In genomic region chr6:76817429-76817828, GRCh38 we compare ENCODE assay signal across 20 cellular contexts.
DNase-seq lines count a peak whose midpoint lies in the region; ATAC-seq and TF ChIP-seq lines count a peak whose summit lies in the region.
"Had no signal": no experiment of that assay in that cellular context is flagged by ENCODE, and none has a peak within 500 bp of the region (broad histone marks: within the 10 kb centered on the region; RNA-seq: fewer than 3 reads in every experiment).

No MANE protein-coding gene starts in this region.

- H3K27me3 ChIP-seq in heart right ventricle (no peaks in the 10 kb centered on the region), upper lobe of right lung (no peaks in the 10 kb centered on the region)
- H3K27me3 ChIP-seq: BLaER1 had no signal

- H3K9me3 ChIP-seq in heart right ventricle (peaks cover 0 to 10% (median 2%) of the 10 kb centered on the region in 11 donors), upper lobe of right lung (no peaks in the 10 kb centered on the region)

- no peaks in the 10 kb centered on the region for H3K36me3 Mint-ChIP-seq in stimulated activated effector memory CD8-positive, alpha-beta T cell treated with anti-CD3 and anti-CD28 coated beads, Interleukin-12 subunit alpha, Interleukin-12 subunit beta, amount 100 ng/mL, for 72 hours
- H3K36me3 Mint-ChIP-seq: CD14-positive monocyte; CD8-positive, alpha-beta memory T cell had no signal

- H3K36me3 ChIP-seq in heart right ventricle (no peaks in the 10 kb centered on the region), upper lobe of right lung (no peaks in the 10 kb centered on the region)
- H3K36me3 ChIP-seq: BLaER1 had no signal

- no peak overlapping the region for H3K27ac Mint-ChIP-seq in stimulated activated effector memory CD8-positive, alpha-beta T cell treated with anti-CD3 and anti-CD28 coated beads, Interleukin-12 subunit alpha, Interleukin-12 subunit beta, amount 100 ng/mL, for 72 hours
- H3K27ac Mint-ChIP-seq: B cell; CD14-positive monocyte; CD4-positive, alpha-beta T cell; CD8-positive, alpha-beta memory T cell had no signal

- no peaks in the 10 kb centered on the region for H3K4me1 Mint-ChIP-seq in stimulated activated effector memory CD8-positive, alpha-beta T cell treated with anti-CD3 and anti-CD28 coated beads, Interleukin-12 subunit alpha, Interleukin-12 subunit beta, amount 100 ng/mL, for 72 hours
- H3K4me1 Mint-ChIP-seq: B cell; CD14-positive monocyte; CD8-positive, alpha-beta memory T cell had no signal

- peak; percentile 26 for DNase-seq in Right ventricle myocardium superior
- no peak for DNase-seq in heart right ventricle
- peak; percentile 83 for DNase-seq in mesenteric fat pad (ENCODE audit: low spot score)
- no peak for DNase-seq in stimulated activated effector memory CD8-positive, alpha-beta T cell treated with anti-CD3 and anti-CD28 coated beads, Interleukin-12 subunit alpha, Interleukin-12 subunit beta, amount 100 ng/mL, for 72 hours (ENCODE audit: low spot score in 2 of 2)
- DNase-seq in upper lobe of right lung: peak; percentile 46
- DNase-seq in GDM1 (lab: John Stamatoyannopoulos, UW): no peak
- DNase-seq in NCI-H187 (lab: John Stamatoyannopoulos, UW): no peak
- no peak for DNase-seq in G401 (ENCODE audit: low spot score)
- DNase-seq: CD4-positive, alpha-beta T cell; CD8-positive, alpha-beta memory T cell; DMS 273 treated with DMSO at 0.1 percent for 48 hours; DMS79; EL; GM23248; H7; HCEC 1CT had no signal

- H3K4me3 ChIP-seq in heart right ventricle (no peak overlapping the region), upper lobe of right lung (no peak overlapping the region)
- H3K4me3 ChIP-seq: BLaER1, GM23248 had no signal

- intact Hi-C loops in Right ventricle myocardium superior (cut with DNase I): no loop called here
- intact Hi-C loops in heart right ventricle (cut with DNase I): no loop called here
- intact Hi-C loops in upper lobe of right lung (cut with DNase I): no loop called here

- no peak overlapping the region for H3K27ac ChIP-seq in heart right ventricle
- no peak overlapping the region for H3K27ac ChIP-seq in upper lobe of right lung
- H3K27ac ChIP-seq: 22Rv1, BLaER1, GM23248 had no signal

- H3K4me1 ChIP-seq in heart right ventricle: peaks cover 0 to 14% (median 0%) of the 10 kb centered on the region in 9 donors
- no peaks in the 10 kb centered on the region for H3K4me1 ChIP-seq in upper lobe of right lung
- H3K4me1 ChIP-seq: BLaER1 had no signal

- ATAC-seq in Right ventricle myocardium superior (ENCODE audit: poor library complexity): no peak
- ATAC-seq in heart right ventricle: no peak
- peak; percentile 37 for ATAC-seq in stimulated activated effector memory CD8-positive, alpha-beta T cell treated with anti-CD3 and anti-CD28 coated beads, Interleukin-12 subunit alpha, Interleukin-12 subunit beta, amount 100 ng/mL, for 72 hours
- ATAC-seq in upper lobe of right lung: peak; percentile 20

- H3K4me3 Mint-ChIP-seq in stimulated activated effector memory CD8-positive, alpha-beta T cell treated with anti-CD3 and anti-CD28 coated beads, Interleukin-12 subunit alpha, Interleukin-12 subunit beta, amount 100 ng/mL, for 72 hours: no peak overlapping the region
- H3K4me3 Mint-ChIP-seq: B cell; CD14-positive monocyte; CD4-positive, alpha-beta T cell; CD8-positive, alpha-beta memory T cell had no signal

- in situ Hi-C loops in G401 (cut with HindIII; ENCODE audit: low sequenced_read_pairs): no loop called here

- no peak for TF ChIP-seq CTCF in heart right ventricle (IDR thresholded peaks at IDR 0.05)
- no peak for TF ChIP-seq CTCF in upper lobe of right lung (IDR thresholded peaks at IDR 0.05)

- 89 to 94% methylated on average over 5 of the region's 5 CpGs for WGBS in heart right ventricle, 2 donors

- H3K9me3 Mint-ChIP-seq in stimulated activated effector memory CD8-positive, alpha-beta T cell treated with anti-CD3 and anti-CD28 coated beads, Interleukin-12 subunit alpha, Interleukin-12 subunit beta, amount 100 ng/mL, for 72 hours: peaks cover 11% of the 10 kb centered on the region

Comparison
In these comparisons a context has a peak if more than half of its experiments do, and no peak if none do; other contexts are left out.
1. DNase-seq: peak in Right ventricle myocardium superior (single experiment), mesenteric fat pad (single experiment) and upper lobe of right lung (single experiment); none in heart right ventricle (0 of 2), stimulated activated effector memory CD8-positive, alpha-beta T cell treated with anti-CD3 and anti-CD28 coated beads, Interleukin-12 subunit alpha, Interleukin-12 subunit beta, amount 100 ng/mL, for 72 hours (0 of 2), GDM1 (single experiment), NCI-H187 (0 of 2) and G401 (single experiment).
2. ATAC-seq: peak in stimulated activated effector memory CD8-positive, alpha-beta T cell treated with anti-CD3 and anti-CD28 coated beads, Interleukin-12 subunit alpha, Interleukin-12 subunit beta, amount 100 ng/mL, for 72 hours (single experiment) and upper lobe of right lung (single experiment); none in Right ventricle myocardium superior (single experiment) and heart right ventricle (0 of 8).